Comparison of ENCODE assay signal across 1 cellular context in the genomic region with DNA sequence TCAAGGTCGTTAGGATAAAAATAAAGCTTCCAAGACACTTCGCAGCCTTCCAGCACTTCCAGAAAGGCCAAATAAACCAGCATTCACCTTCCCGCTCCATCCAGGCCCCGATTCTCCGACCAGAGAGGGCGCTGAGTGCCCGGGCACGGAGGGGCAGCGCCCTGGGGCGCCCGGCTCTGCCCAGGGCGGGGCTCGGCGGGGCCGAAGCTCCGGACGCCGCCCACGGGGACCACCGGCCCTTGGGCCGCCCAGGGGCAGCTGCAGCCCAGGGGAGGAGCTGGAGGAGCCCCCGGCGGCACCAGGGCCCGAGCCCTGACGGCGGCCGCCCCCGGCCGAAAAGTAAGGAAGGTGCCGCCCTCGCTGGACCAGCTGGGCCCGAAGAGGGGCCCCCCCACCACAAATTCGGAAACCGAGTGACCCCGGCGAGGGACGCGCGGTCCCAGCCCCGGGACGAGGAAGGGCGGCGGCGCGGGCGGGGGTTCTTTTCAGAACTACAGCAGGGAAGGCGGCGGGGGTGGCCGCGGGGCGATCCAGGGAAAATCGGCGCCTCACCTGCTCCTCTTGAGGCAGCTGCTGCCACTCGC.
TF ChIP-seq lines count a peak whose summit lies in the region.

No MANE protein-coding gene starts in this region.

TF ChIP-seq in GM12878, 131 proteins besides CTCF, POLR2A, EP300 and RAD21 (continued from another document):
- TF ChIP-seq, protein P1, sequence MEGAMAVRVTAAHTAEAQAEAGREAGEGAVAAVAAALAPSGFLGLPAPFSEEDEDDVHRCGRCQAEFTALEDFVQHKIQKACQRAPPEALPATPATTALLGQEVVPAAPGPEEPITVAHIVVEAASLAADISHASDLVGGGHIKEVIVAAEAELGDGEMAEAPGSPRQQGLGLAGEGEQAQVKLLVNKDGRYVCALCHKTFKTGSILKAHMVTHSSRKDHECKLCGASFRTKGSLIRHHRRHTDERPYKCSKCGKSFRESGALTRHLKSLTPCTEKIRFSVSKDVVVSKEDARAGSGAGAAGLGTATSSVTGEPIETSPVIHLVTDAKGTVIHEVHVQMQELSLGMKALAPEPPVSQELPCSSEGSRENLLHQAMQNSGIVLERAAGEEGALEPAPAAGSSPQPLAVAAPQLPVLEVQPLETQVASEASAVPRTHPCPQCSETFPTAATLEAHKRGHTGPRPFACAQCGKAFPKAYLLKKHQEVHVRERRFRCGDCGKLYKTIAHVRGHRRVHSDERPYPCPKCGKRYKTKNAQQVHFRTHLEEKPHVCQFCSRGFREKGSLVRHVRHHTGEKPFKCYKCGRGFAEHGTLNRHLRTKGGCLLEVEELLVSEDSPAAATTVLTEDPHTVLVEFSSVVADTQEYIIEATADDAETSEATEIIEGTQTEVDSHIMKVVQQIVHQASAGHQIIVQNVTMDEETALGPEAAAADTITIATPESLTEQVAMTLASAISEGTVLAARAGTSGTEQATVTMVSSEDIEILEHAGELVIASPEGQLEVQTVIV (IDR thresholded peaks at IDR 0.05; ENCODE audit: borderline replicate concordance, partially characterized antibody): no peak
- no peak for TF ChIP-seq JUNB (IDR thresholded peaks at IDR 0.05)
